Comparison of ENCODE assay signal across 21 cellular contexts in the genomic region with DNA sequence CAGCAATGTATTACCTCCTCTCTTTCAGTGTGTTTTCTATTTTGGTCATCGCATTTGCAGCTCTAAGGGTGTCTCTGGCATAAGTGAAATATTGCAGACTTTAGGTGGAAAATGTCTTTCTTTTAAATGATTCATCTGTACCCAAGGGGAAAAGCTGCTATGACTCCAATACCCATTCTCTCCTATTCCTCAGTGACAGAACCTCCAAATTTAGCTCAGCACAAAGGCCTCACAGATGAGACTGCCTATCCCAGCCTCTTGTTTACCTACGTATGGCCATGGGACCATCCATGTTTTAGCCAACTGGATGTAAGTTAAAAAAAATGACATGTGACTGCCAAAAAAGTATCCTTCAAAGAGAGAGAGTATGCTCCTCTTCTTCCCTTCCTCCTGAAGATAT.
"Had no signal": no experiment of that assay in that cellular context is flagged by ENCODE, and none has a peak within 500 bp of the region (broad histone marks: within the 10 kb centered on the region; RNA-seq: fewer than 3 reads in every experiment).

No MANE protein-coding gene starts in this region.

- ATAC-seq: left lobe of liver, T-cell had no signal

- H3K4me3 Mint-ChIP-seq: activated CD4-positive, alpha-beta T cell treated with anti-CD3 and anti-CD28 coated beads, Interleukin-2, amount 10 ng/mL, durations not matched to agents 7 days and 5 days; endodermal cell; T-cell had no signal

- H3K4me3 ChIP-seq: adrenal gland, SK-N-MC, stomach, thyroid gland had no signal

- H3K9me3 ChIP-seq: adrenal gland, stomach, thyroid gland had no signal

- H3K9me3 Mint-ChIP-seq: activated CD4-positive, alpha-beta T cell treated with anti-CD3 and anti-CD28 coated beads, Interleukin-2, amount 10 ng/mL, durations not matched to agents 7 days and 5 days; endodermal cell; T-cell had no signal

- H3K27me3 Mint-ChIP-seq: activated CD4-positive, alpha-beta T cell treated with anti-CD3 and anti-CD28 coated beads, Interleukin-2, amount 10 ng/mL, durations not matched to agents 7 days and 5 days; T-cell had no signal

- DNase-seq: activated CD4-positive, alpha-beta T cell treated with anti-CD3 and anti-CD28 coated beads, Interleukin-2, amount 10 ng/mL, durations not matched to agents 7 days and 5 days; activated CD4-positive, CD25-positive, alpha-beta regulatory T cell; activated CD8-positive, alpha-beta memory T cell treated with anti-CD3 and anti-CD28 coated beads for 24 hours; activated CD8-positive, alpha-beta memory T cell treated with anti-CD3 and anti-CD28 coated beads, Interleukin-2, amount 50 U/mL, for 48 hours; activated effector memory CD4-positive, alpha-beta T cell treated with anti-CD3 and anti-CD28 coated beads, Interleukin-2, amount 50 U/mL, for 16 hours; activated naive CD4-positive, alpha-beta T cell treated with anti-CD3 and anti-CD28 coated beads, Interleukin-2, amount 50 U/mL, for 16 hours; activated T-cell treated with anti-CD3 and anti-CD28 coated beads, Interleukin-2, amount 50 U/mL, for 48 hours; adrenal gland; endodermal cell; foreskin fibroblast; glutamatergic neuron; mammary epithelial cell; occipital lobe; small intestine; stimulated activated CD4-positive, alpha-beta T cell treated with anti-CD3 and anti-CD28 coated beads, Interleukin-4, amount 100 ng/mL, for 1 hour; stomach; T-cell; thyroid gland had no signal

- H3K27ac Mint-ChIP-seq: activated CD4-positive, alpha-beta T cell treated with anti-CD3 and anti-CD28 coated beads, Interleukin-2, amount 10 ng/mL, durations not matched to agents 7 days and 5 days; endodermal cell; T-cell had no signal

- H3K36me3 ChIP-seq: adrenal gland, stomach, thyroid gland had no signal

- H3K27me3 ChIP-seq: adrenal gland, stomach, thyroid gland had no signal

- H3K27ac ChIP-seq: epithelial cell of prostate, SK-N-MC had no signal
